In the genomic region with DNA sequence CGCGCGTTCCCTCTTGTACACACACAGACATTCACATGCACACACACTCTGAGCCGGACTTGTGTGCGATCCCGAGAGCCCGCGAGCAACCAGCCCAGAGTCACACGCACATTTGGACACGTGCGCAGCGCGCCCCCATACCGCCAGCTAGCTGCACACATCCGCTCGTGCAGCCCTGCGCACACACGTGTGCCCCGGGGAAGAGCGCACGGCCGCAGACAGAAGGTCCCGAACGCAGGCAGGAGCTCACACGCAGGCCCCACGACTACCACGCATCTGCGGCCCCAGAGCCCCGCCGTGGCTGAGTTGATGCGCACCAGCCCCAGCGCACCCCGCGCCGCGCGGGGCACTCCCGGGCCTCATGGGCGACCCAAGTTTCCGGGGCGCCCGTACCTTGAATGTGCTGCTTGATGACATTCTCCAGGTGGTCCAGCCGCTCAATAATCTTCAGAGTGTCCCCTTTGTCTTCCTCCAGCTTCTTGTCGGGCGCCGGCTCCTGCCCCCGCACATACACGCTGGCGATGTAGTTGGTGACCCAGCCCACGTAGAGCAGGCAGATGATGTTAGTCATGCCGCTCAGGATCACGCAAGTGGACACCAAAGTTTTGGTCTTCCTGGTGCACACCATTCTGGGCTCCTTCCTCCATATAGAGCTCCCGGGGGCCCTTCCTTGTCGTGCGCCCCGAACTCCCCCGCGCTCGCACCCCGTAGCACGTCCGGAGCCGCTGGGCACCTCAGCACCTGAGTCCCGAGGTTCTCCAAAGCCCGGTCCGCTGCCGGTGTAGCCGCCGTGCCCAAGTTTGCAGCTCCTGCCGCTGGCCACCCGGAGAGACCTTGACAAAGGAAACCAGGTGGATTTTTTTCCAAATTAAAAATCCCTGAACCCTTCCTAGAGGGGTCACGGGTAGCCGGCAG, we compare ENCODE assay signal across 8 cellular contexts. TPM values are rescaled to one million over a fixed set of nuclear protein-coding genes. Genes with fewer than 3 reads are reported as not detected.
DNase-seq lines count a peak whose midpoint lies in the region; ATAC-seq and TF ChIP-seq lines count a peak whose summit lies in the region.

No MANE protein-coding gene starts in this region.

- peaks cover 44% of the 10 kb centered on the region for H3K27me3 ChIP-seq in H7 (ENCODE audit: control insufficient read depth, insufficient read depth, low read length)
- peaks cover 21% of the 10 kb centered on the region for H3K27me3 ChIP-seq in brain microvascular endothelial cell (replicated peaks)

- DNase-seq in NCI-H2196 (lab: John Stamatoyannopoulos, UW; ENCODE audit: unreplicated experiment) = peak; percentile 30
- no peak for DNase-seq in NCI-H2196 treated with DMSO at 0.1 percent for 48 hours (lab: John Stamatoyannopoulos, UW; ENCODE audit: unreplicated experiment)
- DNase-seq in H7 = peak; percentile 67
- peak; percentile 77 for DNase-seq in NCI-H526 treated with DMSO at 0.1 percent for 48 hours (lab: John Stamatoyannopoulos, UW)
- DNase-seq in brain microvascular endothelial cell = no peak
- DNase-seq in kidney tubule cell (ENCODE audit: low spot score) = peak; percentile 65
- DNase-seq in stimulated activated CD4-positive, alpha-beta T cell treated with anti-CD3 and anti-CD28 coated beads, TNF-alpha, amount 100 ng/mL, for 48 hours (ENCODE audit: low read depth in 3 of 3) = peak in 2 of 3 donors; percentile 9 to 22

- in situ Hi-C loops in brain microvascular endothelial cell (cut with HindIII; ENCODE audit: low pct_ligation_motif_present, low sequenced_read_pairs) = no loop called here

- ATAC-seq in GM18520 (IDR thresholded peaks at IDR 0.05; ENCODE audit: unreplicated experiment) = no peak

- no peak overlapping the region for H3K27ac ChIP-seq in brain microvascular endothelial cell

- no peak for TF ChIP-seq CTCF in brain microvascular endothelial cell (IDR thresholded peaks at IDR 0.05; ENCODE audit: low read depth, low read length, missing control alignments)

- H3K36me3 ChIP-seq in H7 (replicated peaks; ENCODE audit: control insufficient read depth, insufficient read depth, low read length) = no peaks in the 10 kb centered on the region
- H3K36me3 ChIP-seq in brain microvascular endothelial cell (replicated peaks) = no peaks in the 10 kb centered on the region

- peak overlapping the region; percentile 54 for H3K4me3 ChIP-seq in H7 (ENCODE audit: insufficient read depth, low read depth, low read length)
- peak overlapping the region; percentile 55 for H3K4me3 ChIP-seq in brain microvascular endothelial cell (ENCODE audit: low read depth, low read length)

RNA-seq across cellular contexts. Expression of a gene that starts 0.6 kb away (rescaled TPM):
- 1.9 and 2.5 TPM in 2 replicates for total RNA-seq in H7 (2014; rRNA removed; shearing (Covaris generic))

Comparison
In these comparisons a context has a peak if more than half of its experiments do, and no peak if none do; other contexts are left out.
1. DNase-seq: peak in NCI-H2196 (single experiment), H7 (single experiment), NCI-H526 treated with DMSO at 0.1 percent for 48 hours (single experiment), kidney tubule cell (single experiment) and stimulated activated CD4-positive, alpha-beta T cell treated with anti-CD3 and anti-CD28 coated beads, TNF-alpha, amount 100 ng/mL, for 48 hours (2 of 3); none in NCI-H2196 treated with DMSO at 0.1 percent for 48 hours (single experiment) and brain microvascular endothelial cell (single experiment).